8 cellular contexts compared by ENCODE assay signal in genomic region chr3:156483961-156484787, GRCh38.
DNase-seq lines count a peak whose midpoint lies in the region; ATAC-seq and TF ChIP-seq lines count a peak whose summit lies in the region.

No MANE protein-coding gene starts in this region.

- peak; percentile 86 for ATAC-seq in GM18511 (IDR thresholded peaks at IDR 0.05; ENCODE audit: unreplicated experiment)
- peak; percentile 87 for ATAC-seq in HG02840 (IDR thresholded peaks at IDR 0.05; ENCODE audit: low FRiP score, unreplicated experiment)

- peak overlapping the region; percentile 9 for H3K4me3 ChIP-seq in fibroblast of villous mesenchyme (ENCODE audit: low read depth, low read length)

- peak; percentile 41 for DNase-seq in NCI-H82 (lab: John Stamatoyannopoulos, UW)
- DNase-seq in activated CD8-positive, alpha-beta memory T cell treated with anti-CD3 and anti-CD28 coated beads, Interleukin-2, amount 50 U/mL, for 1 hour (ENCODE audit: extremely low read depth) = peak; percentile 9
- DNase-seq in fibroblast of villous mesenchyme (ENCODE audit: low read depth) = peak; percentile 76
- peak; percentile 9 for DNase-seq in stimulated activated CD4-positive, alpha-beta T cell treated with anti-CD3 and anti-CD28 coated beads, Interleukin-12 subunit alpha, Interleukin-12 subunit beta, amount 100 ng/mL, for 4 hours
- DNase-seq in NCI-H1930 (lab: John Stamatoyannopoulos, UW) = no peak
- no peak for DNase-seq in COLO668 (lab: John Stamatoyannopoulos, UW; ENCODE audit: unreplicated experiment)

- TF ChIP-seq CTCF in fibroblast of villous mesenchyme (IDR thresholded peaks at IDR 0.05; ENCODE audit: insufficient read depth, low read depth, low read length) = no peak

Comparison
In these comparisons a context has a peak if more than half of its experiments do, and no peak if none do; other contexts are left out.
1. DNase-seq: peak in NCI-H82 (single experiment), activated CD8-positive, alpha-beta memory T cell treated with anti-CD3 and anti-CD28 coated beads, Interleukin-2, amount 50 U/mL, for 1 hour (single experiment), fibroblast of villous mesenchyme (single experiment) and stimulated activated CD4-positive, alpha-beta T cell treated with anti-CD3 and anti-CD28 coated beads, Interleukin-12 subunit alpha, Interleukin-12 subunit beta, amount 100 ng/mL, for 4 hours (single experiment); none in NCI-H1930 (0 of 2) and COLO668 (single experiment).